Comparison of ENCODE assay signal across 8 cellular contexts in genomic region chr11:117815262-117815803, GRCh38. TPM values are rescaled to one million over a fixed set of nuclear protein-coding genes. Genes with fewer than 3 reads are reported as not detected.
DNase-seq lines count a peak whose midpoint lies in the region; ATAC-seq and TF ChIP-seq lines count a peak whose summit lies in the region.

No MANE protein-coding gene starts in this region.

- WGBS in right lobe of liver (ENCODE audit: insufficient coverage, low coverage, low lambda C conversion rate, missing lambda C conversion rate): 24% methylated on average over 3 of the region's 7 CpGs

- peak overlapping the region in 2 of 3 donors; percentile 16 to 24 for H3K27ac ChIP-seq in right lobe of liver

- no peak overlapping the region for H3K4me3 ChIP-seq in right lobe of liver

- intact Hi-C loops in right lobe of liver (cut with DNase I): loop anchor here in 1 of 2 donors (5.0 kb wide), 1 partner anchor 373 kb away; no protein-coding TSS in a partner anchor

- H3K9me3 Mint-ChIP-seq in stimulated activated effector memory CD8-positive, alpha-beta T cell treated with anti-CD3 and anti-CD28 coated beads, Interleukin-12 subunit alpha, Interleukin-12 subunit beta, amount 100 ng/mL, for 72 hours: no peaks in the 10 kb centered on the region

- peaks cover 90% of the 10 kb centered on the region for H3K4me1 Mint-ChIP-seq in stimulated activated effector memory CD8-positive, alpha-beta T cell treated with anti-CD3 and anti-CD28 coated beads, Interleukin-12 subunit alpha, Interleukin-12 subunit beta, amount 100 ng/mL, for 72 hours

- DNase-seq in NOMO-1 (lab: John Stamatoyannopoulos, UW; ENCODE audit: unreplicated experiment in 2 of 2): peak; percentile 83 to 93
- peak; percentile 75 to 78 for DNase-seq in activated T-cell treated with anti-CD3 and anti-CD28 coated beads, Interleukin-2, amount 50 U/mL, for 48 hours
- peak in 1 of 3 donors; percentile 67 for DNase-seq in right lobe of liver
- DNase-seq in stimulated activated effector memory CD8-positive, alpha-beta T cell treated with anti-CD3 and anti-CD28 coated beads, Interleukin-12 subunit alpha, Interleukin-12 subunit beta, amount 100 ng/mL, for 72 hours (ENCODE audit: low spot score in 2 of 2): peak; percentile 55 to 88
- DNase-seq in NCI-H2196 treated with DMSO at 0.1 percent for 48 hours (lab: John Stamatoyannopoulos, UW; ENCODE audit: unreplicated experiment): no peak
- DNase-seq in EL: no peak

- TF ChIP-seq POLR2A in right lobe of liver (IDR thresholded peaks at IDR 0.05): no peak

- TF ChIP-seq CTCF in right lobe of liver (IDR thresholded peaks at IDR 0.05): no peak

- no peaks in the 10 kb centered on the region for H3K36me3 ChIP-seq in right lobe of liver

- no peaks in the 10 kb centered on the region for H3K27me3 ChIP-seq in right lobe of liver

- H3K36me3 Mint-ChIP-seq in stimulated activated effector memory CD8-positive, alpha-beta T cell treated with anti-CD3 and anti-CD28 coated beads, Interleukin-12 subunit alpha, Interleukin-12 subunit beta, amount 100 ng/mL, for 72 hours: peaks cover 38% of the 10 kb centered on the region

- no peaks in the 10 kb centered on the region for H3K9me3 ChIP-seq in right lobe of liver

- peak; percentile 67 for ATAC-seq in GM18499 (IDR thresholded peaks at IDR 0.05; ENCODE audit: insufficient read depth, unreplicated experiment)
- peak; percentile 56 for ATAC-seq in HG02759 (IDR thresholded peaks at IDR 0.05; ENCODE audit: unreplicated experiment)
- ATAC-seq in right lobe of liver: peak; percentile 45 to 61 (median 48)
- ATAC-seq in stimulated activated effector memory CD8-positive, alpha-beta T cell treated with anti-CD3 and anti-CD28 coated beads, Interleukin-12 subunit alpha, Interleukin-12 subunit beta, amount 100 ng/mL, for 72 hours: peak; percentile 83

- H3K4me1 ChIP-seq in right lobe of liver: no peaks in the 10 kb centered on the region

- peak overlapping the region; percentile 76 for H3K4me3 Mint-ChIP-seq in stimulated activated effector memory CD8-positive, alpha-beta T cell treated with anti-CD3 and anti-CD28 coated beads, Interleukin-12 subunit alpha, Interleukin-12 subunit beta, amount 100 ng/mL, for 72 hours

- H3K27ac Mint-ChIP-seq in stimulated activated effector memory CD8-positive, alpha-beta T cell treated with anti-CD3 and anti-CD28 coated beads, Interleukin-12 subunit alpha, Interleukin-12 subunit beta, amount 100 ng/mL, for 72 hours: peak overlapping the region; percentile 99

RNA-seq across cellular contexts. Expression of gene FXYD2, which starts 9.2 kb away (rescaled TPM):
- 10 to 100 TPM in 5 of 6 experiments, 1 to 10 TPM in 1; 9.3 to 13.7 (median 11.4) TPM for total RNA-seq in right lobe of liver

RNA-seq across cellular contexts. Expression of gene DSCAML1, which starts 18.3 kb away (rescaled TPM):
- total RNA-seq in right lobe of liver: under 1 TPM in 5 of 6 experiments, not detected in 1; 0.06 to 0.92 (median 0.22) TPM

Comparison
In these comparisons a context has a peak if more than half of its experiments do, and no peak if none do; other contexts are left out.
1. DNase-seq: peak in NOMO-1 (2 of 2), activated T-cell treated with anti-CD3 and anti-CD28 coated beads, Interleukin-2, amount 50 U/mL, for 48 hours (2 of 2) and stimulated activated effector memory CD8-positive, alpha-beta T cell treated with anti-CD3 and anti-CD28 coated beads, Interleukin-12 subunit alpha, Interleukin-12 subunit beta, amount 100 ng/mL, for 72 hours (2 of 2); none in NCI-H2196 treated with DMSO at 0.1 percent for 48 hours (single experiment) and EL (single experiment).
2. Peak in every context shown above with its lines, with median percentiles within 50 percentile points of each other: ATAC-seq.